Comparison of ENCODE assay signal across 1 cellular context in genomic region chr4:26757751-26758150, GRCh38.
TF ChIP-seq lines count a peak whose summit lies in the region.

No MANE protein-coding gene starts in this region.

TF ChIP-seq in WTC11, 78 proteins besides CTCF, POLR2A, EP300 and RAD21 (continued from another document):
- TF ChIP-seq AFF4 (CRISPR knock-in tag; IDR thresholded peaks at IDR 0.05; ENCODE audit: borderline replicate concordance) (no peak), E2F1 (CRISPR knock-in tag; IDR thresholded peaks at IDR 0.05) (no peak), FOXP4 (CRISPR knock-in tag; IDR thresholded peaks at IDR 0.05) (no peak), ZNF138 (CRISPR knock-in tag; conservative IDR thresholded peaks at IDR 0.05) (no peak), EMX1 (CRISPR knock-in tag; IDR thresholded peaks at IDR 0.05) (no peak), ERG (CRISPR knock-in tag; IDR thresholded peaks at IDR 0.05) (no peak), JUN (CRISPR knock-in tag; IDR thresholded peaks at IDR 0.05) (no peak), CREM (CRISPR knock-in tag; IDR thresholded peaks at IDR 0.05) (no peak), ZBTB21 (CRISPR knock-in tag; IDR thresholded peaks at IDR 0.05; ENCODE audit: borderline replicate concordance) (no peak), IRF2 (CRISPR knock-in tag; IDR thresholded peaks at IDR 0.05; ENCODE audit: borderline replicate concordance, low read depth) (no peak), OVOL2 (CRISPR knock-in tag; IDR thresholded peaks at IDR 0.05; ENCODE audit: borderline replicate concordance) (no peak), IRF1 (CRISPR knock-in tag; IDR thresholded peaks at IDR 0.05) (no peak), TCF7 (CRISPR knock-in tag; IDR thresholded peaks at IDR 0.05; ENCODE audit: low read depth) (no peak), ELF4 (CRISPR knock-in tag; IDR thresholded peaks at IDR 0.05; ENCODE audit: low read depth) (no peak), ZNF396 (CRISPR knock-in tag; IDR thresholded peaks at IDR 0.05; ENCODE audit: borderline replicate concordance) (no peak), NR3C1 (CRISPR knock-in tag; conservative IDR thresholded peaks at IDR 0.05; ENCODE audit: low read depth) (no peak)
- TF ChIP-seq, protein P1, sequence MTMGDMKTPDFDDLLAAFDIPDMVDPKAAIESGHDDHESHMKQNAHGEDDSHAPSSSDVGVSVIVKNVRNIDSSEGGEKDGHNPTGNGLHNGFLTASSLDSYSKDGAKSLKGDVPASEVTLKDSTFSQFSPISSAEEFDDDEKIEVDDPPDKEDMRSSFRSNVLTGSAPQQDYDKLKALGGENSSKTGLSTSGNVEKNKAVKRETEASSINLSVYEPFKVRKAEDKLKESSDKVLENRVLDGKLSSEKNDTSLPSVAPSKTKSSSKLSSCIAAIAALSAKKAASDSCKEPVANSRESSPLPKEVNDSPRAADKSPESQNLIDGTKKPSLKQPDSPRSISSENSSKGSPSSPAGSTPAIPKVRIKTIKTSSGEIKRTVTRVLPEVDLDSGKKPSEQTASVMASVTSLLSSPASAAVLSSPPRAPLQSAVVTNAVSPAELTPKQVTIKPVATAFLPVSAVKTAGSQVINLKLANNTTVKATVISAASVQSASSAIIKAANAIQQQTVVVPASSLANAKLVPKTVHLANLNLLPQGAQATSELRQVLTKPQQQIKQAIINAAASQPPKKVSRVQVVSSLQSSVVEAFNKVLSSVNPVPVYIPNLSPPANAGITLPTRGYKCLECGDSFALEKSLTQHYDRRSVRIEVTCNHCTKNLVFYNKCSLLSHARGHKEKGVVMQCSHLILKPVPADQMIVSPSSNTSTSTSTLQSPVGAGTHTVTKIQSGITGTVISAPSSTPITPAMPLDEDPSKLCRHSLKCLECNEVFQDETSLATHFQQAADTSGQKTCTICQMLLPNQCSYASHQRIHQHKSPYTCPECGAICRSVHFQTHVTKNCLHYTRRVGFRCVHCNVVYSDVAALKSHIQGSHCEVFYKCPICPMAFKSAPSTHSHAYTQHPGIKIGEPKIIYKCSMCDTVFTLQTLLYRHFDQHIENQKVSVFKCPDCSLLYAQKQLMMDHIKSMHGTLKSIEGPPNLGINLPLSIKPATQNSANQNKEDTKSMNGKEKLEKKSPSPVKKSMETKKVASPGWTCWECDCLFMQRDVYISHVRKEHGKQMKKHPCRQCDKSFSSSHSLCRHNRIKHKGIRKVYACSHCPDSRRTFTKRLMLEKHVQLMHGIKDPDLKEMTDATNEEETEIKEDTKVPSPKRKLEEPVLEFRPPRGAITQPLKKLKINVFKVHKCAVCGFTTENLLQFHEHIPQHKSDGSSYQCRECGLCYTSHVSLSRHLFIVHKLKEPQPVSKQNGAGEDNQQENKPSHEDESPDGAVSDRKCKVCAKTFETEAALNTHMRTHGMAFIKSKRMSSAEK (CRISPR knock-in tag; IDR thresholded peaks at IDR 0.05; ENCODE audit: borderline replicate concordance) = no peak
- TF ChIP-seq, protein P2, sequence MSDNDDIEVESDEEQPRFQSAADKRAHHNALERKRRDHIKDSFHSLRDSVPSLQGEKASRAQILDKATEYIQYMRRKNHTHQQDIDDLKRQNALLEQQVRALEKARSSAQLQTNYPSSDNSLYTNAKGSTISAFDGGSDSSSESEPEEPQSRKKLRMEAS (CRISPR knock-in tag; IDR thresholded peaks at IDR 0.05) = no peak
